In genomic region chr15:101333907-101334789, GRCh38 we compare ENCODE assay signal across 8 cellular contexts. TPM values are rescaled to one million over a fixed set of nuclear protein-coding genes. Genes with fewer than 3 reads are reported as not detected.
DNase-seq lines count a peak whose midpoint lies in the region; ATAC-seq and TF ChIP-seq lines count a peak whose summit lies in the region.
"Not testable (repeated sequence)": the region's sequence is repeated elsewhere in the genome, so short reads cannot be mapped to it uniquely, and the experiment has no call there.

No MANE protein-coding gene starts in this region.

- POLR2A ChIA-PET in A673 (lab: Charles Lee; ENCODE audit: low non-redundant PET); PC-9 (lab: Charles Lee; ENCODE audit: unreplicated experiment): not testable (repeated sequence)

- CTCF ChIA-PET in A673 (lab: Charles Lee), result interaction anchor here (1.0 kb wide), 1 partner anchor 14 kb away, joined by 3 read pairs; no protein-coding TSS in a partner anchor
- CTCF ChIA-PET in PC-9 (lab: Charles Lee), result not testable (repeated sequence)

- not testable (repeated sequence) for TF ChIP-seq CTCF in A673 (conservative IDR thresholded peaks at IDR 0.05; ENCODE audit: low read depth, low read length); HL-60 (IDR thresholded peaks at IDR 0.05; ENCODE audit: insufficient read depth, low read length); PC-9 (conservative IDR thresholded peaks at IDR 0.05)

- not testable (repeated sequence) for H3K4me1 ChIP-seq in A673 (ENCODE audit: insufficient read depth, low read length, poor library complexity, severe bottlenecking); PC-9 (replicated peaks; ENCODE audit: insufficient read depth)

- peak overlapping the region; percentile 92 for H2AFZ ChIP-seq in PC-9

- not testable (repeated sequence) for H3K36me3 ChIP-seq in A673 (ENCODE audit: insufficient read depth, low read length, poor library complexity, severe bottlenecking); PC-9 (ENCODE audit: low read depth)

- BruUV-seq in A673 (replicated peaks; lab: Mats Ljungman, UMichigan); PC-9 (replicated peaks; lab: Mats Ljungman, UMichigan): not testable (repeated sequence)

- H3K27me3 ChIP-seq in A673 (replicated peaks; ENCODE audit: insufficient read depth, low read depth, low read length, poor library complexity); HL-60 (ENCODE audit: insufficient read depth, poor library complexity, severe bottlenecking); PC-9 (ENCODE audit: insufficient read depth, low read depth): not testable (repeated sequence)

- DNase-seq in A673 (ENCODE audit: low spot score) (peak; percentile 49), GM19238 (ENCODE audit: insufficient read length, low spot score) (peak; percentile 34), HL-60 (ENCODE audit: low read depth in 1 of 2, low spot score in 1 of 2) (peak; percentile 73 to 82), PC-9 (peak in 1 of 2 experiments; percentile 77), activated gamma-delta T cell treated with Interleukin-2 at 50 U/mL for 16 hours (peak; percentile 49)
- peak; percentile 67 for DNase-seq in activated CD4-positive, alpha-beta T cell treated with anti-CD3 and anti-CD28 coated beads for 48 hours
- not testable (repeated sequence) for DNase-seq in left lobe of liver (ENCODE audit: low spot score)
- peak; percentile 29 to 60 for DNase-seq in stimulated activated CD4-positive, alpha-beta T cell treated with anti-CD3 and anti-CD28 coated beads, Interleukin-4, amount 100 ng/mL, for 4 hours

- peak overlapping the region; percentile 18 for H3K27ac ChIP-seq in A673 (ENCODE audit: low read depth, low read length, poor library complexity, severe bottlenecking)
- H3K27ac ChIP-seq in HL-60 (replicated peaks), result peak overlapping the region; percentile 78
- H3K27ac ChIP-seq in PC-9, result peak overlapping the region; percentile 81

- not testable (repeated sequence) for H3K9me3 ChIP-seq in A673 (ENCODE audit: low read depth, low read length, poor library complexity, severe bottlenecking); PC-9 (ENCODE audit: insufficient read depth, low read depth)

- not testable (repeated sequence) for H4K20me1 ChIP-seq in PC-9 (ENCODE audit: insufficient read depth)

- intact Hi-C loops in A673 (cut with micrococcal nuclease; ENCODE audit: unreplicated experiment); PC-9 (cut with micrococcal nuclease; ENCODE audit: unreplicated experiment): not testable (repeated sequence)

- not testable (repeated sequence) for H3K9me2 ChIP-seq in PC-9 (ENCODE audit: insufficient read depth)

- H3F3A ChIP-seq in PC-9 (ENCODE audit: insufficient read depth, low read depth), result peaks cover 19% of the 10 kb centered on the region; the same call in 1 of the 2 replicates

- not testable (repeated sequence) for H3K4me3 ChIP-seq in A673 (ENCODE audit: low read depth, low read length, poor library complexity, severe bottlenecking)
- H3K4me3 ChIP-seq in HL-60 (replicated peaks; ENCODE audit: insufficient read depth, low read length) (peak overlapping the region; percentile 35), PC-9 (peak overlapping the region; percentile 92)

- peak; percentile 9 for ATAC-seq in left lobe of liver

- H3K4me2 ChIP-seq in PC-9, result peak overlapping the region; percentile 97

- H3K79me2 ChIP-seq in PC-9 (ENCODE audit: low read depth), result not testable (repeated sequence)

RNA-seq across cellular contexts. Expression of gene SNRPA1, which starts 39.1 kb away (rescaled TPM):
- total RNA-seq in A673 (2021) (192 and 206 TPM in 2 replicates), PC-9 (2021) (71.6 and 95.0 TPM in 2 replicates), left lobe of liver (22.2 TPM)

RNA-seq across cellular contexts. Expression of gene SELENOS, which starts 56.9 kb away (rescaled TPM):
- total RNA-seq in A673 (2021) (40.1 and 40.6 TPM in 2 replicates), PC-9 (2021) (20.8 and 28.6 TPM in 2 replicates), left lobe of liver (33.9 TPM)

Comparison
In these comparisons a context has a peak if more than half of its experiments do, and no peak if none do; other contexts are left out.
1. H3K27ac ChIP-seq: peak in every context shown above with its lines; median percentile 81 in PC-9; 78 in HL-60; 18 in A673.